Comparison of ENCODE assay signal across 32 cellular contexts in the genomic region with DNA sequence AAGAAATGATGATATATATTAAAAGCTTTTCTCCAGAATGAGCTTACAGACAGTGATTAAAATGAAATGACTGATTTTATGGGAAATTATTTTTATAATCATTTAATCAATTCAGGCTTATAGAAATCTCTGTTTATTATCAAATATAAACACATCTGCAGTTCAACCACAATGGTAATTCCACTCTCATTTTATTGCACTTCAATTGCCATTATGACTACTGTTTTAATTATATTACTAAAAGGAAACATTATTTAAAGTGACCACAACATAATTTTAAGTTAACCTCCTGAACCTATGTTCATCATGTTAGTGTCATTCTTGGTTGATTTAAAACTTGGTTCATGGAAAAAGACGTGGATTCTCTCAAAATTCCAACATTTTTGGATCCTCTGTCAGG.
DNase-seq lines count a peak whose midpoint lies in the region; ATAC-seq, FAIRE-seq and TF ChIP-seq lines count a peak whose summit lies in the region.
"Had no signal": no experiment of that assay in that cellular context is flagged by ENCODE, and none has a peak within 500 bp of the region (broad histone marks: within the 10 kb centered on the region; RNA-seq: fewer than 3 reads in every experiment).

No MANE protein-coding gene starts in this region.

- H3K9me2 ChIP-seq in SK-N-SH (no peaks in the 10 kb centered on the region), SU-DHL-6 (replicated peaks; ENCODE audit: insufficient read depth, low read length) (no peaks in the 10 kb centered on the region)

- ATAC-seq in SK-N-SH treated with all-trans-retinoic acid at 6 μM for 48 hours (no peak), A549 (no peak), HG03039 (IDR thresholded peaks at IDR 0.05; ENCODE audit: unreplicated experiment) (no peak)
- ATAC-seq: CD8-positive, alpha-beta T cell had no signal

- H3K9ac ChIP-seq in SK-N-SH = no peak overlapping the region
- no peak overlapping the region for H3K9ac ChIP-seq in SU-DHL-6 (ENCODE audit: low read length)
- H3K9ac ChIP-seq: BLaER1; BLaER1 treated with 17β-estradiol and CSF1 and Interleukin-3, amounts not matched to agents 10 nM and 100 nM had no signal

- H2AFZ ChIP-seq in SK-N-SH (ENCODE audit: low read depth) = no peak overlapping the region
- peak overlapping the region; percentile 56 for H2AFZ ChIP-seq in SU-DHL-6 (ENCODE audit: low read depth, low read length, severe bottlenecking)

- POLR2A ChIA-PET in SK-N-SH (lab: Yijun Ruan, JAX) = no interaction called here
- POLR2A ChIA-PET in A549 (lab: Yijun Ruan, JAX) = no interaction called here

- no peaks in the 10 kb centered on the region; a peak in 1 of 4 replicates for H3K4me1 ChIP-seq in SK-N-SH (ENCODE audit: control insufficient read depth in 1 of 2, insufficient read depth in 2 of 2, low read depth in 1 of 2, low read length in 1 of 2)
- no peaks in the 10 kb centered on the region for H3K4me1 ChIP-seq in A549
- H3K4me1 ChIP-seq: BE2C; BLaER1; BLaER1 treated with 17β-estradiol and CSF1 and Interleukin-3, amounts not matched to agents 10 nM and 100 nM; Caco-2 had no signal

- FAIRE-seq in A549 (lab: Jason Lieb, UNC) = peak; percentile 18
- FAIRE-seq: A204.1, D721Med had no signal

- H3K4me3 ChIP-seq in SK-N-SH (ENCODE audit: low read depth in 2 of 2, low read length in 1 of 2) = no peak overlapping the region
- H3K4me3 ChIP-seq in A549 = no peak overlapping the region
- H3K4me3 ChIP-seq in SU-DHL-6 (ENCODE audit: insufficient read depth, low read length, poor library complexity, severe bottlenecking) = no peak overlapping the region
- H3K4me3 ChIP-seq: BLaER1; BLaER1 treated with 17β-estradiol and CSF1 and Interleukin-3, amounts not matched to agents 10 nM and 100 nM had no signal

- DNase-seq in SK-N-SH (no peak), A549 (ENCODE audit: low read depth in 1 of 2, low spot score in 1 of 2) (no peak), LoVo (ENCODE audit: low spot score) (no peak)
- DNase-seq: 8988T; ACHN; AML-193; BE2C; C1 segment of cervical spinal cord; Caco-2; Calu3; CD4-positive, alpha-beta memory T cell; CD4-positive, alpha-beta T cell; CD4-positive, CD25-positive, alpha-beta regulatory T cell; CD8-positive, alpha-beta memory T cell; CD8-positive, alpha-beta T cell; COR-L47; DMS 273 treated with DMSO at 0.1 percent for 48 hours; DMS153; DMS53; DMS79; DMS79 treated with DMSO at 0.1 percent for 48 hours; DND-41; EL had no signal

- H3K27ac ChIP-seq in SK-N-SH (ENCODE audit: low read depth in 2 of 2, low read length in 1 of 2) (no peak overlapping the region; a peak in 1 of 4 replicates), A549 (no peak overlapping the region), SU-DHL-6 (ENCODE audit: low read depth, low read length) (no peak overlapping the region)
- H3K27ac ChIP-seq: 22Rv1; BLaER1; BLaER1 treated with 17β-estradiol and CSF1 and Interleukin-3, amounts not matched to agents 10 nM and 100 nM; C4-2B had no signal

- H3K27me3 ChIP-seq in SK-N-SH (ENCODE audit: insufficient read depth) = no peaks in the 10 kb centered on the region
- H3K27me3 ChIP-seq in SU-DHL-6 (ENCODE audit: low read length) = no peaks in the 10 kb centered on the region
- H3K27me3 ChIP-seq: BE2C; BLaER1; BLaER1 treated with 17β-estradiol and CSF1 and Interleukin-3, amounts not matched to agents 10 nM and 100 nM had no signal

- no peak for TF ChIP-seq POLR2A in A549 (IDR thresholded peaks at IDR 0.05; ENCODE audit: low read length)

- no peaks in the 10 kb centered on the region for H4K20me1 ChIP-seq in SK-N-SH (ENCODE audit: insufficient read depth)
- H4K20me1 ChIP-seq in SU-DHL-6 (ENCODE audit: low read depth, low read length) = no peaks in the 10 kb centered on the region
- H4K20me1 ChIP-seq: BLaER1; BLaER1 treated with 17β-estradiol and CSF1 and Interleukin-3, amounts not matched to agents 10 nM and 100 nM had no signal

- no peaks in the 10 kb centered on the region for H3K9me3 ChIP-seq in SK-N-SH
- no peaks in the 10 kb centered on the region for H3K9me3 ChIP-seq in A549
- H3K9me3 ChIP-seq in SU-DHL-6 (ENCODE audit: insufficient read depth, low read length) = no peaks in the 10 kb centered on the region
- H3K9me3 ChIP-seq: BE2C; BLaER1; BLaER1 treated with 17β-estradiol and CSF1 and Interleukin-3, amounts not matched to agents 10 nM and 100 nM; Caco-2 had no signal

- WGBS in SK-N-SH (ENCODE audit: low lambda C conversion rate) = 52% methylated on average over 1 of the region's 1 CpG
- 5% methylated on average over 1 of the region's 1 CpG for WGBS in A549 (ENCODE audit: missing lambda C conversion rate)

- TF ChIP-seq RAD21 in SK-N-SH (IDR thresholded peaks at IDR 0.05; ENCODE audit: low read length) = no peak
- TF ChIP-seq RAD21 in A549 (conservative IDR thresholded peaks at IDR 0.05 in 1 of 2, IDR thresholded peaks at IDR 0.05 in 1 of 2) = no peak

- TF ChIP-seq EP300 in SK-N-SH (IDR thresholded peaks at IDR 0.05; ENCODE audit: borderline replicate concordance in 1 of 2, low read depth in 1 of 2, low read length in 1 of 2) = no peak
- TF ChIP-seq EP300 in A549 (IDR thresholded peaks at IDR 0.05) = no peak

- H3K36me3 ChIP-seq in SK-N-SH (replicated peaks in 1 of 2; ENCODE audit: control insufficient read depth in 1 of 2, insufficient read depth in 2 of 2, low read length in 1 of 2) (no peaks in the 10 kb centered on the region), SU-DHL-6 (ENCODE audit: low read length) (no peaks in the 10 kb centered on the region)
- H3K36me3 ChIP-seq: BE2C; BLaER1; BLaER1 treated with 17β-estradiol and CSF1 and Interleukin-3, amounts not matched to agents 10 nM and 100 nM had no signal

- H3K4me2 ChIP-seq in SK-N-SH (no peak overlapping the region), A549 (no peak overlapping the region), SU-DHL-6 (ENCODE audit: low read depth, low read length, poor library complexity, severe bottlenecking) (peak overlapping the region; percentile 25)
- H3K4me2 ChIP-seq: BLaER1; BLaER1 treated with 17β-estradiol and CSF1 and Interleukin-3, amounts not matched to agents 10 nM and 100 nM had no signal

- H3F3A ChIP-seq in SK-N-SH (replicated peaks; ENCODE audit: insufficient read depth) (no peaks in the 10 kb centered on the region), SU-DHL-6 (ENCODE audit: insufficient read depth) (no peaks in the 10 kb centered on the region)

- H3K79me2 ChIP-seq in SK-N-SH (ENCODE audit: insufficient read depth) (no peaks in the 10 kb centered on the region), SU-DHL-6 (ENCODE audit: insufficient read depth, low read length) (no peaks in the 10 kb centered on the region)

- no peak for TF ChIP-seq CTCF in SK-N-SH (IDR thresholded peaks at IDR 0.05)
- TF ChIP-seq CTCF in A549 (IDR thresholded peaks at IDR 0.05) = no peak
- no peak for TF ChIP-seq CTCF in SU-DHL-6 (IDR thresholded peaks at IDR 0.05; ENCODE audit: insufficient read depth, low read length, poor library complexity, severe bottlenecking)

- CTCF ChIA-PET in SK-N-SH (lab: Yijun Ruan, JAX) = no interaction called here
- CTCF ChIA-PET in A549 (lab: Yijun Ruan, JAX) = no interaction called here

TF ChIP-seq in SK-N-SH treated with all-trans-retinoic acid at 6 μM for 48 hours, 23 proteins besides CTCF, POLR2A, EP300 and RAD21 (continues in another document):
- TF ChIP-seq ESRRG (CRISPR knock-in tag; IDR thresholded peaks at IDR 0.05) (no peak), RARB (CRISPR knock-in tag; IDR thresholded peaks at IDR 0.05) (no peak)
- TF ChIP-seq, protein P1, sequence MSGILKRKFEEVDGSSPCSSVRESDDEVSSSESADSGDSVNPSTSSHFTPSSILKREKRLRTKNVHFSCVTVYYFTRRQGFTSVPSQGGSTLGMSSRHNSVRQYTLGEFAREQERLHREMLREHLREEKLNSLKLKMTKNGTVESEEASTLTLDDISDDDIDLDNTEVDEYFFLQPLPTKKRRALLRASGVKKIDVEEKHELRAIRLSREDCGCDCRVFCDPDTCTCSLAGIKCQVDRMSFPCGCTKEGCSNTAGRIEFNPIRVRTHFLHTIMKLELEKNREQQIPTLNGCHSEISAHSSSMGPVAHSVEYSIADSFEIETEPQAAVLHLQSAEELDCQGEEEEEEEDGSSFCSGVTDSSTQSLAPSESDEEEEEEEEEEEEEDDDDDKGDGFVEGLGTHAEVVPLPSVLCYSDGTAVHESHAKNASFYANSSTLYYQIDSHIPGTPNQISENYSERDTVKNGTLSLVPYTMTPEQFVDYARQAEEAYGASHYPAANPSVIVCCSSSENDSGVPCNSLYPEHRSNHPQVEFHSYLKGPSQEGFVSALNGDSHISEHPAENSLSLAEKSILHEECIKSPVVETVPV (CRISPR knock-in tag; IDR thresholded peaks at IDR 0.05) = peak; percentile 33; the same call in 1 of the 2 replicates

TF ChIP-seq in SK-N-SH, 30 proteins besides CTCF, POLR2A, EP300 and RAD21 (continues in another document):
- TF ChIP-seq TAF1 (IDR thresholded peaks at IDR 0.05; ENCODE audit: borderline replicate concordance, low read depth, low read length) (no peak), RFX5 (IDR thresholded peaks at IDR 0.05; ENCODE audit: low read length) (no peak), RXRA (IDR thresholded peaks at IDR 0.05; ENCODE audit: borderline replicate concordance, low read depth) (no peak), POLR2AphosphoS5 (IDR thresholded peaks at IDR 0.05; ENCODE audit: low read depth, low read length) (no peak), JUND (IDR thresholded peaks at IDR 0.05) (no peak)
- TF ChIP-seq, protein P2, sequence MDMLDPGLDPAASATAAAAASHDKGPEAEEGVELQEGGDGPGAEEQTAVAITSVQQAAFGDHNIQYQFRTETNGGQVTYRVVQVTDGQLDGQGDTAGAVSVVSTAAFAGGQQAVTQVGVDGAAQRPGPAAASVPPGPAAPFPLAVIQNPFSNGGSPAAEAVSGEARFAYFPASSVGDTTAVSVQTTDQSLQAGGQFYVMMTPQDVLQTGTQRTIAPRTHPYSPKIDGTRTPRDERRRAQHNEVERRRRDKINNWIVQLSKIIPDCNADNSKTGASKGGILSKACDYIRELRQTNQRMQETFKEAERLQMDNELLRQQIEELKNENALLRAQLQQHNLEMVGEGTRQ (IDR thresholded peaks at IDR 0.05; ENCODE audit: borderline replicate concordance, low read depth, low read length) = no peak

TF ChIP-seq in A549, 52 proteins besides CTCF, POLR2A, EP300 and RAD21:
- TF ChIP-seq POLR2AphosphoS2 (conservative IDR thresholded peaks at IDR 0.05; ENCODE audit: low read length) (no peak), EHMT2 (IDR thresholded peaks at IDR 0.05; ENCODE audit: low read depth) (no peak), MYC (IDR thresholded peaks at IDR 0.05; ENCODE audit: borderline replicate concordance, low read length) (no peak), GATA3 (IDR thresholded peaks at IDR 0.05; ENCODE audit: borderline replicate concordance) (no peak)
TF ChIP-seq in A549: peak in this region for 0.
